ENCODE assay signal across 8 cellular contexts in genomic region chr2:70191244-70191735, GRCh38. TPM values are rescaled to one million over a fixed set of nuclear protein-coding genes. Genes with fewer than 3 reads are reported as not detected.
DNase-seq lines count a peak whose midpoint lies in the region; ATAC-seq and TF ChIP-seq lines count a peak whose summit lies in the region.

No MANE protein-coding gene starts in this region.

- peak overlapping the region; percentile 61 for H3K4me3 ChIP-seq in epithelial cell of proximal tubule (ENCODE audit: low read depth, low read length)
- peak overlapping the region; percentile 96 for H3K4me3 ChIP-seq in parathyroid adenoma (ENCODE audit: low read depth, low read length)

- POLR2A ChIA-PET in RWPE1 (lab: Yijun Ruan, JAX; ENCODE audit: low non-redundant PET), result interaction anchor here (1.3 kb wide), 1 partner anchor 25 kb away, joined by 3 read pairs; no protein-coding TSS in a partner anchor

- CTCF ChIA-PET in Calu3 (lab: Charles Lee) (interaction anchor here (0.6 to 1.3 kb wide), 3 partner anchors 67 to 277 kb away, joined by 3 to 7 read pairs (median 4); partner anchors contain the start of gene MXD1), RWPE1 (lab: Yijun Ruan, JAX) (no interaction called here)

- BruUV-seq in Calu3 (replicated peaks; lab: Mats Ljungman, UMichigan), result no TSS peak

- H3K4me1 Mint-ChIP-seq in Calu3 (ENCODE audit: low read depth, unreplicated experiment), result no peaks in the 10 kb centered on the region

- DNase-seq in Calu3 (no peak), RWPE1 (ENCODE audit: low spot score) (no peak), epithelial cell of proximal tubule (ENCODE audit: low read depth) (no peak), NCI-H526 treated with DMSO at 0.1 percent for 48 hours (lab: John Stamatoyannopoulos, UW) (no peak), putamen (ENCODE audit: low spot score) (no peak)
- DNase-seq in effector CD4-positive, alpha-beta T cell, result no peak

- no peaks in the 10 kb centered on the region for H3K9me3 Mint-ChIP-seq in Calu3 (ENCODE audit: low read depth, unreplicated experiment)

- intact Hi-C loops in Calu3 (cut with micrococcal nuclease; ENCODE audit: unreplicated experiment), result no loop called here

- no peaks in the 10 kb centered on the region for H3K9me3 ChIP-seq in parathyroid adenoma (ENCODE audit: control insufficient read depth, low read length)

- no peaks in the 10 kb centered on the region for H3K27me3 Mint-ChIP-seq in Calu3 (ENCODE audit: unreplicated experiment)

- no peaks in the 10 kb centered on the region for H3K79me2 ChIP-seq in parathyroid adenoma

- H3K4me1 ChIP-seq in parathyroid adenoma, result peaks cover 4% of the 10 kb centered on the region

- no peaks in the 10 kb centered on the region for H3K27me3 ChIP-seq in parathyroid adenoma (ENCODE audit: control insufficient read depth, insufficient read depth, low read length)

- TF ChIP-seq CTCF in Calu3 (IDR thresholded peaks at IDR 0.05; ENCODE audit: unreplicated experiment) (no peak), RWPE1 (conservative IDR thresholded peaks at IDR 0.05; ENCODE audit: low read depth) (no peak), epithelial cell of proximal tubule (conservative IDR thresholded peaks at IDR 0.05; ENCODE audit: low read depth, low read length) (no peak), parathyroid adenoma (IDR thresholded peaks at IDR 0.05) (no peak)

- H3K4me3 Mint-ChIP-seq in Calu3 (ENCODE audit: low read depth, unreplicated experiment), result peak overlapping the region; percentile 89

- no peaks in the 10 kb centered on the region for H3K36me3 ChIP-seq in parathyroid adenoma (ENCODE audit: control insufficient read depth, insufficient read depth, low read length)

- H3K36me3 Mint-ChIP-seq in Calu3 (ENCODE audit: insufficient read depth, unreplicated experiment), result peaks cover 21% of the 10 kb centered on the region

- peak overlapping the region; percentile 93 for H3K4me2 ChIP-seq in parathyroid adenoma (ENCODE audit: low read length)

- H3K9ac ChIP-seq in parathyroid adenoma, result no peak overlapping the region

- no peak for ATAC-seq in HG03439 (IDR thresholded peaks at IDR 0.05; ENCODE audit: unreplicated experiment)

- H3K27ac ChIP-seq in RWPE1 (peak overlapping the region; percentile 95), parathyroid adenoma (peak overlapping the region; percentile 99)

- peak overlapping the region; percentile 79 for H2AFZ ChIP-seq in parathyroid adenoma

- H3K27ac Mint-ChIP-seq in Calu3 (ENCODE audit: unreplicated experiment), result peak overlapping the region; percentile 97

RNA-seq across cellular contexts. Expression of gene C2orf42, which starts 0.5 kb away (rescaled TPM):
- total RNA-seq in Calu3 (2022) (11.6 and 20.2 TPM in 2 replicates), epithelial cell of proximal tubule (8.1 TPM in 2 replicates)

RNA-seq across cellular contexts. Expression of gene TIA1, which starts 57.1 kb away (rescaled TPM):
- total RNA-seq in Calu3 (2022) (127 and 130 TPM in 2 replicates), epithelial cell of proximal tubule (41.4 and 58.0 TPM in 2 replicates)
